1 cellular context compared by ENCODE assay signal in the genomic region with DNA sequence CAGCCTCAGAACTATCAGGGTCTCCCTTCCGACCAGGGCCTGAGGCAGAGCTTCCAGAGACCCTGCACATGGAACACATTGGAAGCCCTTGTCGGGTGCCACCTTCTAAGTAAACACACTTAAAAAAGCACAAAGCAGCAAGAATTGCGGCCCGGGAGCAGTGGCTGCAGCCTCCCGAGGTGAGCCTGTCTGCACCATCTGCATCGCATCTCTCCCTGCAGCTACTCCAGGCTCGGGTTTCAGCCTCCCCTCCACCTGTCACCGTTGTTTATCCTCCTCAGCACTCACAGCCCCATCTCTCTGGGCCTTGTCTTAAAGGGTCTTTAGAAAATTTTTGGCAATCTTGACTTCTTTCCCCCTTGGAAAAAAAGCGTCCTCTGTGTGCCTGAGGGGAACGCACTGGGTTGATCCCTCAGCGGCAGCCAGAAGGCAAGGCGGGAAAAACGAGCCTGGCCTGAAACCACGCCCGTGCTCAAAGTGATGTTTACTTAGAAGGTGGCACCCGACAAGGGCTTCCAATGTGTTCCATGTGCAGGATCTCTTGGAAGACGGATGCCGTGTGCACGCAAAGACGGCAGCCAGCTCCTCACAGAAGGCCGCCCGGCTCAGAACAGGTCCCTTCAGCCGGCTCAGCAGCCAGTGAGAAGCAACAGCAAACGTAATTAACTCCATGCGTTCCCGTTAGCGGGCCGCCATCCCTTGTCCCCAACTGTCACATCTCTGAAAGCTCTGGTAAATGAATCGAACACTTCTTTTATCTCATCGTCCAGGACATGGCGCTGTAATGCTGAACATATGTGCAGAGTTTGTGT.
TF ChIP-seq lines count a peak whose summit lies in the region.

No MANE protein-coding gene starts in this region.

TF ChIP-seq in HepG2, 621 proteins besides CTCF, POLR2A, EP300 and RAD21 (continued from another document):
- TF ChIP-seq, protein P1, sequence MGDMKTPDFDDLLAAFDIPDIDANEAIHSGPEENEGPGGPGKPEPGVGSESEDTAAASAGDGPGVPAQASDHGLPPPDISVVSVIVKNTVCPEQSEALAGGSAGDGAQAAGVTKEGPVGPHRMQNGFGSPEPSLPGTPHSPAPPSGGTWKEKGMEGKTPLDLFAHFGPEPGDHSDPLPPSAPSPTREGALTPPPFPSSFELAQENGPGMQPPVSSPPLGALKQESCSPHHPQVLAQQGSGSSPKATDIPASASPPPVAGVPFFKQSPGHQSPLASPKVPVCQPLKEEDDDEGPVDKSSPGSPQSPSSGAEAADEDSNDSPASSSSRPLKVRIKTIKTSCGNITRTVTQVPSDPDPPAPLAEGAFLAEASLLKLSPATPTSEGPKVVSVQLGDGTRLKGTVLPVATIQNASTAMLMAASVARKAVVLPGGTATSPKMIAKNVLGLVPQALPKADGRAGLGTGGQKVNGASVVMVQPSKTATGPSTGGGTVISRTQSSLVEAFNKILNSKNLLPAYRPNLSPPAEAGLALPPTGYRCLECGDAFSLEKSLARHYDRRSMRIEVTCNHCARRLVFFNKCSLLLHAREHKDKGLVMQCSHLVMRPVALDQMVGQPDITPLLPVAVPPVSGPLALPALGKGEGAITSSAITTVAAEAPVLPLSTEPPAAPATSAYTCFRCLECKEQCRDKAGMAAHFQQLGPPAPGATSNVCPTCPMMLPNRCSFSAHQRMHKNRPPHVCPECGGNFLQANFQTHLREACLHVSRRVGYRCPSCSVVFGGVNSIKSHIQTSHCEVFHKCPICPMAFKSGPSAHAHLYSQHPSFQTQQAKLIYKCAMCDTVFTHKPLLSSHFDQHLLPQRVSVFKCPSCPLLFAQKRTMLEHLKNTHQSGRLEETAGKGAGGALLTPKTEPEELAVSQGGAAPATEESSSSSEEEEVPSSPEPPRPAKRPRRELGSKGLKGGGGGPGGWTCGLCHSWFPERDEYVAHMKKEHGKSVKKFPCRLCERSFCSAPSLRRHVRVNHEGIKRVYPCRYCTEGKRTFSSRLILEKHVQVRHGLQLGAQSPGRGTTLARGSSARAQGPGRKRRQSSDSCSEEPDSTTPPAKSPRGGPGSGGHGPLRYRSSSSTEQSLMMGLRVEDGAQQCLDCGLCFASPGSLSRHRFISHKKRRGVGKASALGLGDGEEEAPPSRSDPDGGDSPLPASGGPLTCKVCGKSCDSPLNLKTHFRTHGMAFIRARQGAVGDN (CRISPR knock-in tag; IDR thresholded peaks at IDR 0.05) = peak; percentile 15; the same call in 1 of the 2 replicates
TF ChIP-seq in HepG2: peak in this region for 1.
